Comparison of ENCODE assay signal across 12 cellular contexts in genomic region chr16:23072769-23073549, GRCh38.
A peak's percentile ranks its signal among the peaks of the same experiment; 100 is the strongest.
DNase-seq lines count a peak whose midpoint lies in the region; ATAC-seq and TF ChIP-seq lines count a peak whose summit lies in the region.
"Had no signal": no experiment of that assay in that cellular context is flagged by ENCODE, and none has a peak within 500 bp of the region (broad histone marks: within the 10 kb centered on the region; RNA-seq: fewer than 3 reads in every experiment).

No MANE protein-coding gene starts in this region.

- TF ChIP-seq CTCF in left ventricle myocardium inferior (IDR thresholded peaks at IDR 0.05; ENCODE audit: borderline replicate concordance), result no peak
- no peak for TF ChIP-seq CTCF in RWPE1 (conservative IDR thresholded peaks at IDR 0.05; ENCODE audit: low read depth)
- no peak for TF ChIP-seq CTCF in fibroblast of mammary gland (conservative IDR thresholded peaks at IDR 0.05; ENCODE audit: control insufficient read depth, insufficient read depth, low read depth, low read length)
- peak; percentile 14 for TF ChIP-seq CTCF in type B pancreatic cell (conservative IDR thresholded peaks at IDR 0.05)
- TF ChIP-seq CTCF in osteocyte (IDR thresholded peaks at IDR 0.05), result no peak

- H3K4me3 Mint-ChIP-seq in type B pancreatic cell, result no peak overlapping the region
- H3K4me3 Mint-ChIP-seq in activated CD4-positive, alpha-beta memory T cell treated with anti-CD3 and anti-CD28 coated beads, Interleukin-2, amount 10 ng/mL, durations not matched to agents 7 days and 5 days, result no peak overlapping the region
- H3K4me3 Mint-ChIP-seq in osteocyte (ENCODE audit: unreplicated experiment), result no peak overlapping the region
- H3K4me3 Mint-ChIP-seq: activated naive CD4-positive, alpha-beta T cell treated with anti-CD3 and anti-CD28 coated beads for 36 hours; nephron had no signal

- H3K27ac Mint-ChIP-seq in type B pancreatic cell (no peak overlapping the region), osteocyte (ENCODE audit: unreplicated experiment) (no peak overlapping the region)
- no peak overlapping the region for H3K27ac Mint-ChIP-seq in activated CD4-positive, alpha-beta memory T cell treated with anti-CD3 and anti-CD28 coated beads, Interleukin-2, amount 10 ng/mL, durations not matched to agents 7 days and 5 days
- H3K27ac Mint-ChIP-seq: activated naive CD4-positive, alpha-beta T cell treated with anti-CD3 and anti-CD28 coated beads for 36 hours had no signal

- no peaks in the 10 kb centered on the region for H3K9me3 Mint-ChIP-seq in type B pancreatic cell
- H3K9me3 Mint-ChIP-seq in activated CD4-positive, alpha-beta memory T cell treated with anti-CD3 and anti-CD28 coated beads, Interleukin-2, amount 10 ng/mL, durations not matched to agents 7 days and 5 days, result no peaks in the 10 kb centered on the region
- H3K9me3 Mint-ChIP-seq in osteocyte (ENCODE audit: unreplicated experiment), result no peaks in the 10 kb centered on the region
- H3K9me3 Mint-ChIP-seq: activated naive CD4-positive, alpha-beta T cell treated with anti-CD3 and anti-CD28 coated beads for 36 hours; nephron had no signal

- POLR2A ChIA-PET in RWPE1 (lab: Yijun Ruan, JAX; ENCODE audit: low non-redundant PET), result no interaction called here
- POLR2A ChIA-PET in activated CD4-positive, alpha-beta memory T cell treated with anti-CD3 and anti-CD28 coated beads, Interleukin-2, amount 10 ng/mL, durations not matched to agents 7 days and 5 days (lab: Charles Lee), result no interaction called here

- H3K4me3 ChIP-seq in left ventricle myocardium inferior (no peak overlapping the region), fibroblast of mammary gland (ENCODE audit: control insufficient read depth, low read depth, low read length) (no peak overlapping the region)
- H3K4me3 ChIP-seq: left lung had no signal

- peaks cover 40% of the 10 kb centered on the region for H3K36me3 ChIP-seq in left ventricle myocardium inferior

- peaks cover 62% of the 10 kb centered on the region for H3K4me1 ChIP-seq in left ventricle myocardium inferior

- DNase-seq in left ventricle myocardium inferior (no peak), Right ventricle myocardium inferior (ENCODE audit: missing footprints) (no peak), RWPE1 (ENCODE audit: low spot score) (peak; percentile 87), fibroblast of mammary gland (ENCODE audit: low read depth) (peak; percentile 24), type B pancreatic cell (ENCODE audit: extremely low spot score, unreplicated experiment) (no peak), NCI-H2196 treated with DMSO at 0.1 percent for 48 hours (lab: John Stamatoyannopoulos, UW; ENCODE audit: unreplicated experiment) (no peak), osteocyte (ENCODE audit: extremely low spot score, unreplicated experiment) (no peak)
- DNase-seq in activated CD4-positive, alpha-beta memory T cell treated with anti-CD3 and anti-CD28 coated beads, Interleukin-2, amount 10 ng/mL, durations not matched to agents 7 days and 5 days, result no peak
- DNase-seq: activated naive CD4-positive, alpha-beta T cell treated with anti-CD3 and anti-CD28 coated beads for 36 hours; GDM1; left lung had no signal

- H3K27ac ChIP-seq in left ventricle myocardium inferior (replicated peaks) (peak overlapping the region; percentile 92), RWPE1 (peak overlapping the region; percentile 91)
- H3K27ac ChIP-seq: left lung had no signal

- H3K27me3 Mint-ChIP-seq in type B pancreatic cell (no peaks in the 10 kb centered on the region), osteocyte (ENCODE audit: unreplicated experiment) (no peaks in the 10 kb centered on the region)
- no peaks in the 10 kb centered on the region for H3K27me3 Mint-ChIP-seq in activated CD4-positive, alpha-beta memory T cell treated with anti-CD3 and anti-CD28 coated beads, Interleukin-2, amount 10 ng/mL, durations not matched to agents 7 days and 5 days

- intact Hi-C loops in left ventricle myocardium inferior (cut with micrococcal nuclease) (loop anchor here (10.0 kb wide), 1 partner anchor 72 kb away; the partner anchor contains the start of gene USP31), Right ventricle myocardium inferior (cut with DNase I) (loop anchor here (2.0 to 10.0 kb wide), 2 partner anchors 76 to 362 kb away; partner anchors contain the start of gene USP31)

- CTCF ChIA-PET in RWPE1 (lab: Yijun Ruan, JAX), result interaction anchor here (0.8 kb wide), 1 partner anchor 12 kb away, joined by 4 read pairs; no protein-coding TSS in a partner anchor
- CTCF ChIA-PET in activated CD4-positive, alpha-beta memory T cell treated with anti-CD3 and anti-CD28 coated beads, Interleukin-2, amount 10 ng/mL, durations not matched to agents 7 days and 5 days (lab: Charles Lee), result no interaction called here

- no peaks in the 10 kb centered on the region for H3K9me3 ChIP-seq in left ventricle myocardium inferior (replicated peaks)
- H3K9me3 ChIP-seq: left lung had no signal

- no peak for ATAC-seq in Right ventricle myocardium inferior

- H3K4me1 Mint-ChIP-seq in type B pancreatic cell (ENCODE audit: unreplicated experiment), result no peaks in the 10 kb centered on the region
- H3K4me1 Mint-ChIP-seq in activated CD4-positive, alpha-beta memory T cell treated with anti-CD3 and anti-CD28 coated beads, Interleukin-2, amount 10 ng/mL, durations not matched to agents 7 days and 5 days, result no peaks in the 10 kb centered on the region
- peaks cover 9% of the 10 kb centered on the region for H3K4me1 Mint-ChIP-seq in osteocyte (ENCODE audit: unreplicated experiment)

- H3K36me3 Mint-ChIP-seq in type B pancreatic cell (peaks cover 24% of the 10 kb centered on the region), osteocyte (ENCODE audit: unreplicated experiment) (peaks cover 25% of the 10 kb centered on the region)
- H3K36me3 Mint-ChIP-seq in activated CD4-positive, alpha-beta memory T cell treated with anti-CD3 and anti-CD28 coated beads, Interleukin-2, amount 10 ng/mL, durations not matched to agents 7 days and 5 days (ENCODE audit: low read depth), result peaks cover 5% of the 10 kb centered on the region

- H3K27me3 ChIP-seq in left ventricle myocardium inferior (ENCODE audit: low read depth), result no peaks in the 10 kb centered on the region
- H3K27me3 ChIP-seq: left lung had no signal

Comparison
In these comparisons a context has a peak if more than half of its experiments do, and no peak if none do; other contexts are left out.
1. DNase-seq: peak in RWPE1 (single experiment) and fibroblast of mammary gland (single experiment); none in left ventricle myocardium inferior (single experiment), Right ventricle myocardium inferior (single experiment), type B pancreatic cell (single experiment), NCI-H2196 treated with DMSO at 0.1 percent for 48 hours (single experiment), activated CD4-positive, alpha-beta memory T cell treated with anti-CD3 and anti-CD28 coated beads, Interleukin-2, amount 10 ng/mL, durations not matched to agents 7 days and 5 days (single experiment) and osteocyte (single experiment).